Comparison of ENCODE assay signal across 8 cellular contexts in genomic region chr13:67231481-67231940, GRCh38. TPM values are rescaled to one million over a fixed set of nuclear protein-coding genes. Genes with fewer than 3 reads are reported as not detected.
DNase-seq lines count a peak whose midpoint lies in the region; ATAC-seq and TF ChIP-seq lines count a peak whose summit lies in the region.

No MANE protein-coding gene starts in this region.

- H3K9me3 ChIP-seq in HEK293 (ENCODE audit: control insufficient read depth, insufficient read depth, low read depth, low read length) (no peaks in the 10 kb centered on the region), SK-N-MC (ENCODE audit: low read depth, low read length) (no peaks in the 10 kb centered on the region), gastroesophageal sphincter (no peaks in the 10 kb centered on the region), skeletal muscle tissue (ENCODE audit: control insufficient read depth in 3 of 3, low read length in 3 of 3) (no peaks in the 10 kb centered on the region)

- no peak for TF ChIP-seq CTCF in HEK293 (tag by site-specific recombination; IDR thresholded peaks at IDR 0.05)
- TF ChIP-seq CTCF in gastroesophageal sphincter (IDR thresholded peaks at IDR 0.05), result no peak

- TF ChIP-seq POLR2A in gastroesophageal sphincter (IDR thresholded peaks at IDR 0.05), result no peak

- 2 to 10% methylated on average over 4 of the region's 4 CpGs for WGBS in gastroesophageal sphincter (ENCODE audit: low coverage in 1 of 2), 2 donors

- no peaks in the 10 kb centered on the region for H3K4me1 ChIP-seq in HEK293 (ENCODE audit: control insufficient read depth, insufficient read depth, low read length)
- H3K4me1 ChIP-seq in gastroesophageal sphincter, result peaks cover 0 to 56% (median 0%) of the 10 kb centered on the region in 3 donors
- peaks cover 3 to 15% (median 13%) of the 10 kb centered on the region in 3 donors for H3K4me1 ChIP-seq in skeletal muscle tissue (ENCODE audit: control insufficient read depth in 3 of 3, insufficient read depth in 3 of 3, low read length in 3 of 3)

- peak overlapping the region; percentile 69 for H3K9ac ChIP-seq in SK-N-MC (ENCODE audit: insufficient read length)
- peak overlapping the region; percentile 81 to 87 (median 84) for H3K9ac ChIP-seq in skeletal muscle tissue (ENCODE audit: low read depth in 1 of 3, low read length in 3 of 3)

- CTCF ChIA-PET in HEK293 (lab: Yijun Ruan, JAX), result interaction anchor here (0.6 to 1.1 kb wide), 3 partner anchors 9 to 1125 kb away, joined by 3 read pairs; no protein-coding TSS in a partner anchor

- H3K36me3 ChIP-seq in HEK293 (ENCODE audit: control insufficient read depth in 2 of 2, insufficient read depth in 1 of 2, low read length in 2 of 2) (peaks cover 0 to 5% of the 10 kb centered on the region in 2 experiments; a peak in 1 of 3 replicates), SK-N-MC (ENCODE audit: insufficient read depth, low read length) (no peaks in the 10 kb centered on the region), gastroesophageal sphincter (no peaks in the 10 kb centered on the region), skeletal muscle tissue (ENCODE audit: control insufficient read depth in 3 of 3, insufficient read depth in 3 of 3, low read length in 3 of 3) (no peaks in the 10 kb centered on the region)

- POLR2A ChIA-PET in HEK293 (lab: Yijun Ruan, JAX), result interaction anchor here (0.6 kb wide), 1 partner anchor 1967 kb away, joined by 3 read pairs; no protein-coding TSS in a partner anchor

- H3K4me3 ChIP-seq in HEK293 (ENCODE audit: low read depth, low read length), result peak overlapping the region; percentile 51
- peak overlapping the region; percentile 95 for H3K4me3 ChIP-seq in SK-N-MC
- H3K4me3 ChIP-seq in gastroesophageal sphincter, result peak overlapping the region; percentile 83 to 88
- H3K4me3 ChIP-seq in skeletal muscle tissue (ENCODE audit: low read length in 3 of 3), result peak overlapping the region; percentile 85 to 89 (median 88)

- no peaks in the 10 kb centered on the region for H3K27me3 ChIP-seq in gastroesophageal sphincter
- no peaks in the 10 kb centered on the region for H3K27me3 ChIP-seq in skeletal muscle tissue (ENCODE audit: control insufficient read depth in 3 of 3, insufficient read depth in 3 of 3, low read length in 3 of 3)

- TF ChIP-seq EP300 in gastroesophageal sphincter (IDR thresholded peaks at IDR 0.05), result no peak

- ATAC-seq in gastroesophageal sphincter, result no peak
- ATAC-seq in GM19328 (IDR thresholded peaks at IDR 0.05; ENCODE audit: unreplicated experiment), result no peak
- ATAC-seq in GM19395 (IDR thresholded peaks at IDR 0.05; ENCODE audit: unreplicated experiment), result no peak
- no peak for ATAC-seq in HG02885 (IDR thresholded peaks at IDR 0.05; ENCODE audit: poor library complexity, unreplicated experiment)

- H3K27ac ChIP-seq in HEK293 (ENCODE audit: extremely low read depth, low read depth, low read length) (no peak overlapping the region), SK-N-MC (no peak overlapping the region), gastroesophageal sphincter (peak overlapping the region; percentile 89 to 96 (median 94)), skeletal muscle tissue (ENCODE audit: low read depth, low read length) (peak overlapping the region; percentile 80)

- DNase-seq in SK-N-MC (ENCODE audit: low read depth, low spot score) (no peak), cerebellum (ENCODE audit: low spot score) (no peak)

TF ChIP-seq in HEK293, 187 proteins besides CTCF, POLR2A, EP300 and RAD21:
- TF ChIP-seq EGR2 (tag by site-specific recombination; IDR thresholded peaks at IDR 0.05; ENCODE audit: low read depth) (no peak), TCF7L2 (IDR thresholded peaks at IDR 0.05; ENCODE audit: borderline replicate concordance, low read depth, low read length) (no peak), ZNF530 (tag by site-specific recombination; IDR thresholded peaks at IDR 0.05; ENCODE audit: low read depth) (no peak), ZNF121 (tag by site-specific recombination; IDR thresholded peaks at IDR 0.05) (no peak), ZNF692 (tag by site-specific recombination; IDR thresholded peaks at IDR 0.05) (no peak), ZBTB44 (tag by site-specific recombination; IDR thresholded peaks at IDR 0.05) (no peak), FEZF1 (tag by site-specific recombination; IDR thresholded peaks at IDR 0.05) (no peak), HIC1 (tag by site-specific recombination; IDR thresholded peaks at IDR 0.05) (no peak), KLF16 (tag by site-specific recombination; IDR thresholded peaks at IDR 0.05) (no peak), ZNF561 (tag by site-specific recombination; IDR thresholded peaks at IDR 0.05; ENCODE audit: borderline replicate concordance) (no peak), ZBTB8A (tag by site-specific recombination; IDR thresholded peaks at IDR 0.05) (no peak), ZNF776 (tag by site-specific recombination; IDR thresholded peaks at IDR 0.05; ENCODE audit: borderline replicate concordance) (no peak), ZNF248 (tag by site-specific recombination; IDR thresholded peaks at IDR 0.05) (no peak), ZBTB20 (tag by site-specific recombination; IDR thresholded peaks at IDR 0.05) (no peak), SETDB1 (IDR thresholded peaks at IDR 0.05; ENCODE audit: insufficient read length, low read length) (no peak), ZNF280D (tag by site-specific recombination; IDR thresholded peaks at IDR 0.05) (no peak)

RNA-seq across cellular contexts. Expression of gene PCDH9, which starts 1.4 kb away (rescaled TPM):
- total RNA-seq in gastroesophageal sphincter (100 to 1,000 TPM in 1 of 4 donors, 10 to 100 TPM in 3; 52.9 to 141 (median 56.5) TPM), skeletal muscle tissue (6.8 TPM), cerebellum (131 TPM)

Comparison
In these comparisons a context has a peak if more than half of its experiments do, and no peak if none do; other contexts are left out.
1. H3K27ac ChIP-seq: peak in gastroesophageal sphincter (4 of 4) and skeletal muscle tissue (single experiment); none in HEK293 (single experiment) and SK-N-MC (single experiment).
2. Peak in every context shown above with its lines, with median percentiles within 50 percentile points of each other: H3K4me3 ChIP-seq.